12 cellular contexts compared by ENCODE assay signal in genomic region chr13:41427700-41428099, GRCh38. TPM values are rescaled to one million over a fixed set of nuclear protein-coding genes. Genes with fewer than 3 reads are reported as not detected.
A peak's percentile ranks its signal among the peaks of the same experiment; 100 is the strongest.
DNase-seq lines count a peak whose midpoint lies in the region; ATAC-seq and TF ChIP-seq lines count a peak whose summit lies in the region.
"Had no signal": no experiment of that assay in that cellular context is flagged by ENCODE, and none has a peak within 500 bp of the region (broad histone marks: within the 10 kb centered on the region; RNA-seq: fewer than 3 reads in every experiment).

No MANE protein-coding gene starts in this region.

- H3K27me3 Mint-ChIP-seq in activated CD4-positive, alpha-beta memory T cell treated with anti-CD3 and anti-CD28 coated beads for 36 hours: peaks cover 6% of the 10 kb centered on the region
- H3K27me3 Mint-ChIP-seq in activated CD4-positive, alpha-beta memory T cell treated with anti-CD3 and anti-CD28 coated beads, Interleukin-2, amount 10 ng/mL, durations not matched to agents 7 days and 5 days: no peaks in the 10 kb centered on the region
- peaks cover 0 to 3% of the 10 kb centered on the region in 2 donors for H3K27me3 Mint-ChIP-seq in T-cell

- H3K36me3 Mint-ChIP-seq in activated CD4-positive, alpha-beta memory T cell treated with anti-CD3 and anti-CD28 coated beads for 36 hours: no peaks in the 10 kb centered on the region
- H3K36me3 Mint-ChIP-seq in activated CD4-positive, alpha-beta memory T cell treated with anti-CD3 and anti-CD28 coated beads, Interleukin-2, amount 10 ng/mL, durations not matched to agents 7 days and 5 days (ENCODE audit: low read depth): no peaks in the 10 kb centered on the region
- no peaks in the 10 kb centered on the region for H3K36me3 Mint-ChIP-seq in T-cell
- H3K36me3 Mint-ChIP-seq in stimulated activated effector memory CD8-positive, alpha-beta T cell treated with anti-CD3 and anti-CD28 coated beads, Interleukin-12 subunit alpha, Interleukin-12 subunit beta, amount 100 ng/mL, for 72 hours: no peaks in the 10 kb centered on the region
- H3K36me3 Mint-ChIP-seq: natural killer cell had no signal

- DNase-seq in activated CD4-positive, alpha-beta memory T cell treated with anti-CD3 and anti-CD28 coated beads for 36 hours: no peak
- DNase-seq in activated CD4-positive, alpha-beta memory T cell treated with anti-CD3 and anti-CD28 coated beads, Interleukin-2, amount 10 ng/mL, durations not matched to agents 7 days and 5 days: no peak
- no peak for DNase-seq in T-cell
- no peak for DNase-seq in epithelial cell of proximal tubule (ENCODE audit: low read depth)
- no peak for DNase-seq in stimulated activated effector memory CD8-positive, alpha-beta T cell treated with anti-CD3 and anti-CD28 coated beads, Interleukin-12 subunit alpha, Interleukin-12 subunit beta, amount 100 ng/mL, for 72 hours (ENCODE audit: low spot score in 2 of 2)
- no peak for DNase-seq in AG08396 (ENCODE audit: low spot score)
- DNase-seq in SW480 (ENCODE audit: low spot score): no peak
- DNase-seq in NCI-H187 treated with DMSO at 0.1 percent for 48 hours (lab: John Stamatoyannopoulos, UW): no peak
- DNase-seq: natural killer cell, NCI-H1092 treated with DMSO at 0.1 percent for 48 hours, Peyer's patch, tibial artery had no signal

- TF ChIP-seq CTCF in epithelial cell of proximal tubule (conservative IDR thresholded peaks at IDR 0.05; ENCODE audit: low read depth, low read length): no peak

- H3K9me3 Mint-ChIP-seq in activated CD4-positive, alpha-beta memory T cell treated with anti-CD3 and anti-CD28 coated beads for 36 hours: no peaks in the 10 kb centered on the region
- H3K9me3 Mint-ChIP-seq in activated CD4-positive, alpha-beta memory T cell treated with anti-CD3 and anti-CD28 coated beads, Interleukin-2, amount 10 ng/mL, durations not matched to agents 7 days and 5 days: no peaks in the 10 kb centered on the region
- H3K9me3 Mint-ChIP-seq in T-cell: no peaks in the 10 kb centered on the region
- H3K9me3 Mint-ChIP-seq in stimulated activated effector memory CD8-positive, alpha-beta T cell treated with anti-CD3 and anti-CD28 coated beads, Interleukin-12 subunit alpha, Interleukin-12 subunit beta, amount 100 ng/mL, for 72 hours: no peaks in the 10 kb centered on the region
- H3K9me3 Mint-ChIP-seq: natural killer cell had no signal

- POLR2A ChIA-PET in activated CD4-positive, alpha-beta memory T cell treated with anti-CD3 and anti-CD28 coated beads for 36 hours (lab: Charles Lee): no interaction called here
- POLR2A ChIA-PET in activated CD4-positive, alpha-beta memory T cell treated with anti-CD3 and anti-CD28 coated beads, Interleukin-2, amount 10 ng/mL, durations not matched to agents 7 days and 5 days (lab: Charles Lee): no interaction called here
- POLR2A ChIA-PET in T-cell (lab: Charles Lee): no interaction called here

- intact Hi-C loops in activated CD4-positive, alpha-beta memory T cell treated with anti-CD3 and anti-CD28 coated beads for 36 hours (cut with micrococcal nuclease): loop anchor here (1.0 to 2.0 kb wide), 2 partner anchors 25 kb away; no protein-coding TSS in a partner anchor

- peak overlapping the region; percentile 15 for H3K4me3 Mint-ChIP-seq in activated CD4-positive, alpha-beta memory T cell treated with anti-CD3 and anti-CD28 coated beads for 36 hours
- no peak overlapping the region for H3K4me3 Mint-ChIP-seq in activated CD4-positive, alpha-beta memory T cell treated with anti-CD3 and anti-CD28 coated beads, Interleukin-2, amount 10 ng/mL, durations not matched to agents 7 days and 5 days
- H3K4me3 Mint-ChIP-seq in T-cell: peak overlapping the region; percentile 60 to 68 (median 64)
- H3K4me3 Mint-ChIP-seq in stimulated activated effector memory CD8-positive, alpha-beta T cell treated with anti-CD3 and anti-CD28 coated beads, Interleukin-12 subunit alpha, Interleukin-12 subunit beta, amount 100 ng/mL, for 72 hours: peak overlapping the region; percentile 44

- ATAC-seq in T-cell (replicated peaks in 1 of 4): peak in 2 of 4 experiments; percentile 26 to 28
- peak; percentile 28 for ATAC-seq in stimulated activated effector memory CD8-positive, alpha-beta T cell treated with anti-CD3 and anti-CD28 coated beads, Interleukin-12 subunit alpha, Interleukin-12 subunit beta, amount 100 ng/mL, for 72 hours

- CTCF ChIA-PET in activated CD4-positive, alpha-beta memory T cell treated with anti-CD3 and anti-CD28 coated beads for 36 hours (lab: Charles Lee): no interaction called here
- CTCF ChIA-PET in activated CD4-positive, alpha-beta memory T cell treated with anti-CD3 and anti-CD28 coated beads, Interleukin-2, amount 10 ng/mL, durations not matched to agents 7 days and 5 days (lab: Charles Lee): no interaction called here
- CTCF ChIA-PET in T-cell (lab: Charles Lee): interaction anchor here in 1 of 2 donors (1.3 kb wide), 1 partner anchor 225 kb away, joined by 8 read pairs; no protein-coding TSS in a partner anchor

- H3K27ac Mint-ChIP-seq in activated CD4-positive, alpha-beta memory T cell treated with anti-CD3 and anti-CD28 coated beads for 36 hours: no peak overlapping the region
- no peak overlapping the region for H3K27ac Mint-ChIP-seq in activated CD4-positive, alpha-beta memory T cell treated with anti-CD3 and anti-CD28 coated beads, Interleukin-2, amount 10 ng/mL, durations not matched to agents 7 days and 5 days
- no peak overlapping the region for H3K27ac Mint-ChIP-seq in T-cell
- no peak overlapping the region for H3K27ac Mint-ChIP-seq in stimulated activated effector memory CD8-positive, alpha-beta T cell treated with anti-CD3 and anti-CD28 coated beads, Interleukin-12 subunit alpha, Interleukin-12 subunit beta, amount 100 ng/mL, for 72 hours
- H3K27ac Mint-ChIP-seq: natural killer cell had no signal

- H3K4me3 ChIP-seq in epithelial cell of proximal tubule (ENCODE audit: low read depth, low read length): peak overlapping the region; percentile 15
- H3K4me3 ChIP-seq: Peyer's patch had no signal

- peaks cover 4% of the 10 kb centered on the region for H3K4me1 Mint-ChIP-seq in activated CD4-positive, alpha-beta memory T cell treated with anti-CD3 and anti-CD28 coated beads for 36 hours (ENCODE audit: low read depth)
- peaks cover 2% of the 10 kb centered on the region for H3K4me1 Mint-ChIP-seq in activated CD4-positive, alpha-beta memory T cell treated with anti-CD3 and anti-CD28 coated beads, Interleukin-2, amount 10 ng/mL, durations not matched to agents 7 days and 5 days
- peaks cover 8 to 16% (median 10%) of the 10 kb centered on the region in 3 donors for H3K4me1 Mint-ChIP-seq in T-cell
- peaks cover 8% of the 10 kb centered on the region for H3K4me1 Mint-ChIP-seq in stimulated activated effector memory CD8-positive, alpha-beta T cell treated with anti-CD3 and anti-CD28 coated beads, Interleukin-12 subunit alpha, Interleukin-12 subunit beta, amount 100 ng/mL, for 72 hours

RNA-seq across cellular contexts. Expression of gene RGCC, which starts 29.6 kb away (rescaled TPM):
- total RNA-seq in activated CD4-positive, alpha-beta memory T cell treated with anti-CD3 and anti-CD28 coated beads for 36 hours: 10 to 100 TPM; 94.8 to 96.8 TPM
- total RNA-seq in activated CD4-positive, alpha-beta memory T cell treated with anti-CD3 and anti-CD28 coated beads, Interleukin-2, amount 10 ng/mL, durations not matched to agents 7 days and 5 days: 10 to 100 TPM; 58.0 to 62.4 TPM
- total RNA-seq in T-cell: 100 to 1,000 TPM; 151 to 515 (median 166) TPM
- total RNA-seq in epithelial cell of proximal tubule: 8.4 and 9.7 TPM in 2 replicates
